ENCODE assay signal across 9 cellular contexts in genomic region chr6:139473239-139473701, GRCh38.
DNase-seq lines count a peak whose midpoint lies in the region; ATAC-seq and TF ChIP-seq lines count a peak whose summit lies in the region.
"Had no signal": no experiment of that assay in that cellular context is flagged by ENCODE, and none has a peak within 500 bp of the region (broad histone marks: within the 10 kb centered on the region; RNA-seq: fewer than 3 reads in every experiment).

No MANE protein-coding gene starts in this region.

- H3K4me1 ChIP-seq in HEK293 (ENCODE audit: control insufficient read depth, insufficient read depth, low read length) (peaks cover 12% of the 10 kb centered on the region), right atrium auricular region (peaks cover 0 to 25% of the 10 kb centered on the region in 2 donors)

- H3K4me3 ChIP-seq in HEK293 (ENCODE audit: low read depth, low read length) (no peak overlapping the region), right atrium auricular region (no peak overlapping the region)

- no peaks in the 10 kb centered on the region for H3K27me3 ChIP-seq in right atrium auricular region

- H3K4me3 Mint-ChIP-seq in WTC11, result peak overlapping the region; percentile 16; the same call in 1 of the 2 replicates
- H3K4me3 Mint-ChIP-seq in activated CD8-positive, alpha-beta memory T cell treated with anti-CD3 and anti-CD28 coated beads, Interleukin-2, amount 10 ng/mL, durations not matched to agents 7 days and 5 days, result no peak overlapping the region

- H3K9me3 ChIP-seq in HEK293 (ENCODE audit: control insufficient read depth, insufficient read depth, low read depth, low read length), result no peaks in the 10 kb centered on the region
- no peaks in the 10 kb centered on the region for H3K9me3 ChIP-seq in right atrium auricular region

- no peaks in the 10 kb centered on the region for H3K36me3 ChIP-seq in HEK293 (ENCODE audit: control insufficient read depth in 2 of 2, insufficient read depth in 1 of 2, low read length in 2 of 2)
- H3K36me3 ChIP-seq in right atrium auricular region, result no peaks in the 10 kb centered on the region

- DNase-seq in WTC11 (ENCODE audit: low spot score) (peak; percentile 16), right atrium auricular region (ENCODE audit: low spot score) (no peak), sciatic nerve (ENCODE audit: low spot score) (peak; percentile 64), DMS153 treated with DMSO at 0.1 percent for 48 hours (lab: John Stamatoyannopoulos, UW; ENCODE audit: unreplicated experiment) (no peak)
- DNase-seq in activated CD8-positive, alpha-beta memory T cell treated with anti-CD3 and anti-CD28 coated beads, Interleukin-2, amount 10 ng/mL, durations not matched to agents 7 days and 5 days, result no peak
- DNase-seq in activated effector memory CD4-positive, alpha-beta T cell treated with Interleukin-2 at 50 U/mL for 16 hours, result no peak
- DNase-seq: stimulated activated CD8-positive, alpha-beta memory T cell treated with anti-CD3 and anti-CD28 coated beads, Interleukin-4, amount 100 ng/mL, for 48 hours had no signal

- no peaks in the 10 kb centered on the region for H3K27me3 Mint-ChIP-seq in WTC11 (ENCODE audit: low read depth)
- H3K27me3 Mint-ChIP-seq in activated CD8-positive, alpha-beta memory T cell treated with anti-CD3 and anti-CD28 coated beads, Interleukin-2, amount 10 ng/mL, durations not matched to agents 7 days and 5 days, result no peaks in the 10 kb centered on the region

- peaks cover 68% of the 10 kb centered on the region for H3K4me1 Mint-ChIP-seq in WTC11
- H3K4me1 Mint-ChIP-seq in activated CD8-positive, alpha-beta memory T cell treated with anti-CD3 and anti-CD28 coated beads, Interleukin-2, amount 10 ng/mL, durations not matched to agents 7 days and 5 days, result peaks cover 9% of the 10 kb centered on the region

- CTCF ChIA-PET in HEK293 (lab: Yijun Ruan, JAX), result no interaction called here
- CTCF ChIA-PET in WTC11 (lab: Charles Lee), result interaction anchor here (0.5 to 1.3 kb wide), 3 partner anchors 74 to 104 kb away, joined by 3 to 5 read pairs (median 3); partner anchors contain the start of gene CITED2
- CTCF ChIA-PET in activated CD8-positive, alpha-beta memory T cell treated with anti-CD3 and anti-CD28 coated beads, Interleukin-2, amount 10 ng/mL, durations not matched to agents 7 days and 5 days (lab: Charles Lee), result interaction anchor here (0.6 to 1.0 kb wide), 2 partner anchors 36 to 104 kb away, joined by 3 read pairs; no protein-coding TSS in a partner anchor

- peak overlapping the region; percentile 62 for H3K27ac Mint-ChIP-seq in WTC11
- no peak overlapping the region for H3K27ac Mint-ChIP-seq in activated CD8-positive, alpha-beta memory T cell treated with anti-CD3 and anti-CD28 coated beads, Interleukin-2, amount 10 ng/mL, durations not matched to agents 7 days and 5 days

- no peaks in the 10 kb centered on the region for H3K36me3 Mint-ChIP-seq in WTC11
- H3K36me3 Mint-ChIP-seq in activated CD8-positive, alpha-beta memory T cell treated with anti-CD3 and anti-CD28 coated beads, Interleukin-2, amount 10 ng/mL, durations not matched to agents 7 days and 5 days, result no peaks in the 10 kb centered on the region

- POLR2A ChIA-PET in HEK293 (lab: Yijun Ruan, JAX), result interaction anchor here (1.9 kb wide), 1 partner anchor 99 kb away, joined by 5 read pairs; the partner anchor contains the start of gene CITED2
- POLR2A ChIA-PET in WTC11 (lab: Charles Lee), result interaction anchor here (4.2 kb wide), 1 partner anchor 98 kb away, joined by 27 read pairs; the partner anchor contains the start of gene CITED2

- peak; percentile 69 for ATAC-seq in WTC11
- ATAC-seq in sciatic nerve, result peak; percentile 89
- no peak for ATAC-seq in activated CD8-positive, alpha-beta memory T cell treated with anti-CD3 and anti-CD28 coated beads, Interleukin-2, amount 10 ng/mL, durations not matched to agents 7 days and 5 days
- ATAC-seq in HG02870 (IDR thresholded peaks at IDR 0.05; ENCODE audit: unreplicated experiment), result no peak

- H3K27ac ChIP-seq in HEK293 (ENCODE audit: extremely low read depth, low read depth, low read length), result no peak overlapping the region
- H3K27ac ChIP-seq in right atrium auricular region, result peak overlapping the region; percentile 53 to 57

- H3K9me3 Mint-ChIP-seq in WTC11, result no peaks in the 10 kb centered on the region
- H3K9me3 Mint-ChIP-seq in activated CD8-positive, alpha-beta memory T cell treated with anti-CD3 and anti-CD28 coated beads, Interleukin-2, amount 10 ng/mL, durations not matched to agents 7 days and 5 days (ENCODE audit: low read depth), result no peaks in the 10 kb centered on the region

- no peak for TF ChIP-seq CTCF in HEK293 (tag by site-specific recombination; IDR thresholded peaks at IDR 0.05)
- TF ChIP-seq CTCF in WTC11 (IDR thresholded peaks at IDR 0.05), result no peak
- no peak for TF ChIP-seq CTCF in right atrium auricular region (IDR thresholded peaks at IDR 0.05)

- intact Hi-C loops in sciatic nerve (cut with DNase I), result no loop called here

TF ChIP-seq in HEK293, 187 proteins besides CTCF, POLR2A, EP300 and RAD21 (continues in another document):
- TF ChIP-seq ZIC2 (tag by site-specific recombination; IDR thresholded peaks at IDR 0.05) (peak; percentile 76), ZNF518A (tag by site-specific recombination; conservative IDR thresholded peaks at IDR 0.05; ENCODE audit: low read depth) (no peak), ZNF155 (tag by site-specific recombination; IDR thresholded peaks at IDR 0.05) (no peak)

TF ChIP-seq in WTC11, 78 proteins besides CTCF, POLR2A, EP300 and RAD21:
- TF ChIP-seq E2F1 (CRISPR knock-in tag; IDR thresholded peaks at IDR 0.05), result no peak
TF ChIP-seq in WTC11: peak in this region for 0.

Comparison
In these comparisons a context has a peak if more than half of its experiments do, and no peak if none do; other contexts are left out.
1. ATAC-seq: peak in WTC11 (single experiment) and sciatic nerve (single experiment); none in activated CD8-positive, alpha-beta memory T cell treated with anti-CD3 and anti-CD28 coated beads, Interleukin-2, amount 10 ng/mL, durations not matched to agents 7 days and 5 days (single experiment) and HG02870 (single experiment).
2. DNase-seq: peak in WTC11 (single experiment) and sciatic nerve (single experiment); none in right atrium auricular region (single experiment), DMS153 treated with DMSO at 0.1 percent for 48 hours (single experiment), activated CD8-positive, alpha-beta memory T cell treated with anti-CD3 and anti-CD28 coated beads, Interleukin-2, amount 10 ng/mL, durations not matched to agents 7 days and 5 days (single experiment) and activated effector memory CD4-positive, alpha-beta T cell treated with Interleukin-2 at 50 U/mL for 16 hours (single experiment).